9 cellular contexts compared by ENCODE assay signal in genomic region chr15:53564647-53565046, GRCh38.
"Had no signal": no experiment of that assay in that cellular context is flagged by ENCODE, and none has a peak within 500 bp of the region (broad histone marks: within the 10 kb centered on the region; RNA-seq: fewer than 3 reads in every experiment).

No MANE protein-coding gene starts in this region.

- H2AFZ ChIP-seq: GM23248 had no signal

- H3K9ac ChIP-seq: GM23248 had no signal

- H3K36me3 ChIP-seq: HAP-1 had no signal

- H3K9me3 ChIP-seq: HAP-1 had no signal

- FAIRE-seq: HTR-8/SVneo, K562 had no signal

- H3K27ac ChIP-seq: GM23248 had no signal

- DNase-seq: GM23248, GOT3, H7, HFFc6, KG1 had no signal

- H3K4me3 ChIP-seq: GM23248, HAP-1, K562 had no signal

- ATAC-seq: HCT116, K562 had no signal

- H3K4me3 Mint-ChIP-seq: HFFc6 had no signal

- H3K4me1 ChIP-seq: HAP-1 had no signal

- H3K27ac Mint-ChIP-seq: HFFc6 had no signal
